In genomic region chr5:113150821-113151220, GRCh38 we compare ENCODE assay signal across 27 cellular contexts.
"Had no signal": no experiment of that assay in that cellular context is flagged by ENCODE, and none has a peak within 500 bp of the region (broad histone marks: within the 10 kb centered on the region; RNA-seq: fewer than 3 reads in every experiment).

No MANE protein-coding gene starts in this region.

- DNase-seq: activated B cell treated with CpG ODN at 0.5 μM for 24 hours; activated CD4-positive, alpha-beta T cell treated with anti-CD3 and anti-CD28 coated beads for 36 hours; activated CD4-positive, alpha-beta T cell treated with anti-CD3 and anti-CD28 coated beads, Interleukin-2, amount 50 U/mL, for 4 hours; activated CD8-positive, alpha-beta memory T cell treated with anti-CD3 and anti-CD28 coated beads for 24 hours; activated CD8-positive, alpha-beta memory T cell treated with anti-CD3 and anti-CD28 coated beads, Interleukin-2, amount 50 U/mL, for 48 hours; activated naive CD4-positive, alpha-beta T cell; activated naive CD8-positive, alpha-beta T cell treated with anti-CD3 and anti-CD28 coated beads for 36 hours; activated T-cell treated with anti-CD3 and anti-CD28 coated beads, Interleukin-2, amount 50 U/mL, for 4 hours; amygdala; cortex of kidney; heart right ventricle; kidney; lower lobe of right lung; mesendoderm; naive B cell; retina; spleen; stimulated activated CD4-positive, alpha-beta T cell treated with anti-CD3 and anti-CD28 coated beads, Interleukin-4, amount 100 ng/mL, for 1 hour; stimulated activated naive CD4-positive, alpha-beta T cell treated with Interleukin-2 at 50 U/mL for 16 hours; T-helper 9 cell; upper lobe of left lung had no signal

- H3K4me3 Mint-ChIP-seq: activated B cell treated with CpG ODN at 0.5 μM for 24 hours; activated CD4-positive, alpha-beta T cell treated with anti-CD3 and anti-CD28 coated beads for 36 hours; activated naive CD8-positive, alpha-beta T cell treated with anti-CD3 and anti-CD28 coated beads for 36 hours; activated T-cell treated with anti-CD3 and anti-CD28 coated beads, Interleukin-2, amount 50 U/mL, for 4 hours; naive B cell; neural crest cell had no signal

- H3K27me3 ChIP-seq: cardiac muscle cell, heart right ventricle, spleen, upper lobe of left lung had no signal

- H3K4me1 Mint-ChIP-seq: activated B cell treated with CpG ODN at 0.5 μM for 24 hours; activated CD4-positive, alpha-beta T cell treated with anti-CD3 and anti-CD28 coated beads for 36 hours; activated naive CD8-positive, alpha-beta T cell treated with anti-CD3 and anti-CD28 coated beads for 36 hours; naive B cell had no signal

- H3K27ac ChIP-seq: cardiac muscle cell, epithelial cell of prostate, heart right ventricle, thoracic aorta, upper lobe of left lung had no signal

- H3K27ac Mint-ChIP-seq: activated B cell treated with CpG ODN at 0.5 μM for 24 hours; activated CD4-positive, alpha-beta T cell treated with anti-CD3 and anti-CD28 coated beads for 36 hours; activated naive CD8-positive, alpha-beta T cell treated with anti-CD3 and anti-CD28 coated beads for 36 hours; activated T-helper 2 cell treated with anti-CD3 and anti-CD28 coated beads, Interferon-gamma antibody, Interleukin-2, Interleukin-4, amounts not matched to agents 10 μg/mL and 5 μg/mL and 100 μg/mL, durations not matched to agents 14 hours and 24 hours and 36 hours; progenitor cell of endocrine pancreas had no signal

- H3K9me3 Mint-ChIP-seq: activated B cell treated with CpG ODN at 0.5 μM for 24 hours; activated naive CD8-positive, alpha-beta T cell treated with anti-CD3 and anti-CD28 coated beads for 36 hours; activated T-cell treated with anti-CD3 and anti-CD28 coated beads, Interleukin-2, amount 50 U/mL, for 4 hours; activated T-helper 2 cell treated with anti-CD3 and anti-CD28 coated beads, Interferon-gamma antibody, Interleukin-2, Interleukin-4, amounts not matched to agents 10 μg/mL and 5 μg/mL and 100 μg/mL, durations not matched to agents 14 hours and 24 hours and 36 hours; neural crest cell had no signal

- ATAC-seq: activated CD4-positive, alpha-beta T cell treated with anti-CD3 and anti-CD28 coated beads for 36 hours; activated T-cell treated with anti-CD3 and anti-CD28 coated beads, Interleukin-2, amount 50 U/mL, for 4 hours; heart right ventricle; lower lobe of right lung had no signal

- H3K36me3 ChIP-seq: cardiac muscle cell, lower lobe of right lung, spleen, thoracic aorta, upper lobe of left lung had no signal

- H3K4me3 ChIP-seq: cardiac muscle cell, heart right ventricle, lower lobe of right lung, spleen, thoracic aorta, upper lobe of left lung had no signal

- H3K27me3 Mint-ChIP-seq: activated CD4-positive, alpha-beta T cell treated with anti-CD3 and anti-CD28 coated beads for 36 hours; activated naive CD8-positive, alpha-beta T cell treated with anti-CD3 and anti-CD28 coated beads for 36 hours; progenitor cell of endocrine pancreas had no signal

- H3K4me1 ChIP-seq: lower lobe of right lung, upper lobe of left lung had no signal

- H3K36me3 Mint-ChIP-seq: activated naive CD8-positive, alpha-beta T cell treated with anti-CD3 and anti-CD28 coated beads for 36 hours; naive B cell had no signal

- H3K9me3 ChIP-seq: lower lobe of right lung, spleen, thoracic aorta, upper lobe of left lung had no signal
